1 cellular context compared by ENCODE assay signal in the genomic region with DNA sequence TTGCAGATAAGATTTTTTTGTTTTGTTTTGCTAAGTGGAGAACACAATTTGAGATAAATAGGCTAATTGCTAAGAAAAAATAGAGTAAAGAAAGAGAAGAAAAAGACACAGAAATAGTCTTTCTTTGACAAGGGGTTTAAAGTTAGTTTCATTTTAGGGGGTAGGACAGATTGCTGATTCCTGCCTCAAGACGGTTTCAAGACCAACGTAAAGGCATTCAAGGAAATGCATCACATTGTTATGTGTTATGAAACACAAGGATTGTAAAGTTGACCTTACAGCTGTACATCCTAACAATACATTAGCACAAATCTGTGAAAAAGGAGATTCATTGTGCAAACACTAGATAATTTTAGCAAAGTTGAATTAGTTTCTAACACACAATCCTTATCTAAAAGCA.
TF ChIP-seq lines count a peak whose summit lies in the region.

No MANE protein-coding gene starts in this region.

TF ChIP-seq in GM23338, 12 proteins besides CTCF, POLR2A, EP300 and RAD21 (continued from another document):
- TF ChIP-seq, protein P1, sequence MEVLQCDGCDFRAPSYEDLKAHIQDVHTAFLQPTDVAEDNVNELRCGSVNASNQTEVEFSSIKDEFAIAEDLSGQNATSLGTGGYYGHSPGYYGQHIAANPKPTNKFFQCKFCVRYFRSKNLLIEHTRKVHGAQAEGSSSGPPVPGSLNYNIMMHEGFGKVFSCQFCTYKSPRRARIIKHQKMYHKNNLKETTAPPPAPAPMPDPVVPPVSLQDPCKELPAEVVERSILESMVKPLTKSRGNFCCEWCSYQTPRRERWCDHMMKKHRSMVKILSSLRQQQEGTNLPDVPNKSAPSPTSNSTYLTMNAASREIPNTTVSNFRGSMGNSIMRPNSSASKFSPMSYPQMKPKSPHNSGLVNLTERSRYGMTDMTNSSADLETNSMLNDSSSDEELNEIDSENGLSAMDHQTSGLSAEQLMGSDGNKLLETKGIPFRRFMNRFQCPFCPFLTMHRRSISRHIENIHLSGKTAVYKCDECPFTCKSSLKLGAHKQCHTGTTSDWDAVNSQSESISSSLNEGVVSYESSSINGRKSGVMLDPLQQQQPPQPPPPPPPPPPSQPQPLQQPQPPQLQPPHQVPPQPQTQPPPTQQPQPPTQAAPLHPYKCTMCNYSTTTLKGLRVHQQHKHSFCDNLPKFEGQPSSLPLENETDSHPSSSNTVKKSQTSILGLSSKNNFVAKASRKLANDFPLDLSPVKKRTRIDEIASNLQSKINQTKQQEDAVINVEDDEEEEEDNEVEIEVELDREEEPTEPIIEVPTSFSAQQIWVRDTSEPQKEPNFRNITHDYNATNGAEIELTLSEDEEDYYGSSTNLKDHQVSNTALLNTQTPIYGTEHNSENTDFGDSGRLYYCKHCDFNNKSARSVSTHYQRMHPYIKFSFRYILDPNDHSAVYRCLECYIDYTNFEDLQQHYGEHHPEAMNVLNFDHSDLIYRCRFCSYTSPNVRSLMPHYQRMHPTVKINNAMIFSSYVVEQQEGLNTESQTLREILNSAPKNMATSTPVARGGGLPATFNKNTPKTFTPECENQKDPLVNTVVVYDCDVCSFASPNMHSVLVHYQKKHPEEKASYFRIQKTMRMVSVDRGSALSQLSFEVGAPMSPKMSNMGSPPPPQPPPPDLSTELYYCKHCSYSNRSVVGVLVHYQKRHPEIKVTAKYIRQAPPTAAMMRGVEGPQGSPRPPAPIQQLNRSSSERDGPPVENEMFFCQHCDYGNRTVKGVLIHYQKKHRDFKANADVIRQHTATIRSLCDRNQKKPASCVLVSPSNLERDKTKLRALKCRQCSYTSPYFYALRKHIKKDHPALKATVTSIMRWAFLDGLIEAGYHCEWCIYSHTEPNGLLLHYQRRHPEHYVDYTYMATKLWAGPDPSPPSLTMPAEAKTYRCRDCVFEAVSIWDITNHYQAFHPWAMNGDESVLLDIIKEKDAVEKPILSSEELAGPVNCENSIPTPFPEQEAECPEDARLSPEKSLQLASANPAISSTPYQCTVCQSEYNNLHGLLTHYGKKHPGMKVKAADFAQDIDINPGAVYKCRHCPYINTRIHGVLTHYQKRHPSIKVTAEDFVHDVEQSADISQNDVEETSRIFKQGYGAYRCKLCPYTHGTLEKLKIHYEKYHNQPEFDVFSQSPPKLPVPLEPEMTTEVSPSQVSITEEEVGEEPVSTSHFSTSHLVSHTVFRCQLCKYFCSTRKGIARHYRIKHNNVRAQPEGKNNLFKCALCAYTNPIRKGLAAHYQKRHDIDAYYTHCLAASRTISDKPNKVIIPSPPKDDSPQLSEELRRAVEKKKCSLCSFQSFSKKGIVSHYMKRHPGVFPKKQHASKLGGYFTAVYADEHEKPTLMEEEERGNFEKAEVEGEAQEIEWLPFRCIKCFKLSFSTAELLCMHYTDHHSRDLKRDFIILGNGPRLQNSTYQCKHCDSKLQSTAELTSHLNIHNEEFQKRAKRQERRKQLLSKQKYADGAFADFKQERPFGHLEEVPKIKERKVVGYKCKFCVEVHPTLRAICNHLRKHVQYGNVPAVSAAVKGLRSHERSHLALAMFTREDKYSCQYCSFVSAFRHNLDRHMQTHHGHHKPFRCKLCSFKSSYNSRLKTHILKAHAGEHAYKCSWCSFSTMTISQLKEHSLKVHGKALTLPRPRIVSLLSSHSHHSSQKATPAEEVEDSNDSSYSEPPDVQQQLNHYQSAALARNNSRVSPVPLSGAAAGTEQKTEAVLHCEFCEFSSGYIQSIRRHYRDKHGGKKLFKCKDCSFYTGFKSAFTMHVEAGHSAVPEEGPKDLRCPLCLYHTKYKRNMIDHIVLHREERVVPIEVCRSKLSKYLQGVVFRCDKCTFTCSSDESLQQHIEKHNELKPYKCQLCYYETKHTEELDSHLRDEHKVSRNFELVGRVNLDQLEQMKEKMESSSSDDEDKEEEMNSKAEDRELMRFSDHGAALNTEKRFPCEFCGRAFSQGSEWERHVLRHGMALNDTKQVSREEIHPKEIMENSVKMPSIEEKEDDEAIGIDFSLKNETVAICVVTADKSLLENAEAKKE (CRISPR knock-in tag; IDR thresholded peaks at IDR 0.05) = no peak
- TF ChIP-seq ZNF331 (CRISPR knock-in tag; IDR thresholded peaks at IDR 0.05; ENCODE audit: low read depth) (no peak), NANOG (IDR thresholded peaks at IDR 0.05; ENCODE audit: borderline replicate concordance) (no peak), CREB1 (CRISPR knock-in tag; IDR thresholded peaks at IDR 0.05; ENCODE audit: low read depth) (no peak), ZNF114 (CRISPR knock-in tag; IDR thresholded peaks at IDR 0.05) (no peak), STAT1 (IDR thresholded peaks at IDR 0.05; ENCODE audit: unreplicated experiment) (no peak)
